Comparison of ENCODE assay signal across 1 cellular context in genomic region chr19:34253711-34254551, GRCh38.
TF ChIP-seq lines count a peak whose summit lies in the region.

No MANE protein-coding gene starts in this region.

TF ChIP-seq in HEK293, 187 proteins besides CTCF, POLR2A, EP300 and RAD21 (continued from another document and continues in another):
- TF ChIP-seq ZNF18 (tag by site-specific recombination; IDR thresholded peaks at IDR 0.05) (no peak), PRDM6 (tag by site-specific recombination; IDR thresholded peaks at IDR 0.05) (no peak), ZBTB17 (tag by site-specific recombination; IDR thresholded peaks at IDR 0.05) (peak; percentile 73), ZEB2 (tag by site-specific recombination; IDR thresholded peaks at IDR 0.05) (peak; percentile 96), PBX3 (CRISPR knock-in tag; IDR thresholded peaks at IDR 0.05) (no peak), ZSCAN23 (tag by site-specific recombination; IDR thresholded peaks at IDR 0.05) (no peak), ZNF398 (tag by site-specific recombination; IDR thresholded peaks at IDR 0.05) (peak; percentile 66), MZF1 (tag by site-specific recombination; IDR thresholded peaks at IDR 0.05; ENCODE audit: borderline replicate concordance) (peak; percentile 70), RBAK (tag by site-specific recombination; IDR thresholded peaks at IDR 0.05) (no peak; the same call in 1 of the 2 replicates), ZNF48 (tag by site-specific recombination; IDR thresholded peaks at IDR 0.05) (no peak), ZSCAN16 (tag by site-specific recombination; IDR thresholded peaks at IDR 0.05) (no peak), ZNF560 (tag by site-specific recombination; IDR thresholded peaks at IDR 0.05; ENCODE audit: borderline replicate concordance) (no peak), GLI2 (tag by site-specific recombination; IDR thresholded peaks at IDR 0.05; ENCODE audit: borderline replicate concordance, low read depth) (no peak), ZNF704 (tag by site-specific recombination; IDR thresholded peaks at IDR 0.05) (no peak), OVOL3 (tag by site-specific recombination; IDR thresholded peaks at IDR 0.05) (peak; percentile 19; the same call in 1 of the 2 replicates), SP7 (tag by site-specific recombination; IDR thresholded peaks at IDR 0.05) (peak; percentile 93), ZNF76 (tag by site-specific recombination; IDR thresholded peaks at IDR 0.05; ENCODE audit: borderline replicate concordance, low read depth) (peak; percentile 50; the same call in 1 of the 2 replicates), ZNF529 (tag by site-specific recombination; IDR thresholded peaks at IDR 0.05; ENCODE audit: insufficient replicate concordance) (no peak), ZNF394 (tag by site-specific recombination; IDR thresholded peaks at IDR 0.05; ENCODE audit: borderline replicate concordance) (peak; percentile 58; the same call in 1 of the 2 replicates), SP2 (tag by site-specific recombination; IDR thresholded peaks at IDR 0.05) (peak; percentile 88), ZNF843 (tag by site-specific recombination; IDR thresholded peaks at IDR 0.05) (peak; percentile 75), ZBTB21 (tag by site-specific recombination; IDR thresholded peaks at IDR 0.05) (peak; percentile 15; the same call in 1 of the 2 replicates), ZNF830 (tag by site-specific recombination; IDR thresholded peaks at IDR 0.05; ENCODE audit: low read depth) (no peak), ZNF112 (tag by site-specific recombination; IDR thresholded peaks at IDR 0.05) (no peak), ZNF558 (tag by site-specific recombination; IDR thresholded peaks at IDR 0.05) (no peak), GLIS1 (tag by site-specific recombination; IDR thresholded peaks at IDR 0.05) (peak; percentile 82), ZNF10 (tag by site-specific recombination; IDR thresholded peaks at IDR 0.05) (no peak; the same call in 1 of the 2 replicates), ZNF175 (tag by site-specific recombination; IDR thresholded peaks at IDR 0.05) (no peak), ZNF544 (tag by site-specific recombination; IDR thresholded peaks at IDR 0.05) (no peak), TRIM28 (IDR thresholded peaks at IDR 0.05; ENCODE audit: borderline replicate concordance, low read length) (no peak), ZNF621 (tag by site-specific recombination; IDR thresholded peaks at IDR 0.05) (no peak), ZNF324 (tag by site-specific recombination; IDR thresholded peaks at IDR 0.05) (peak; percentile 80; the same call in 1 of the 2 replicates), REST (tag by site-specific recombination; IDR thresholded peaks at IDR 0.05) (no peak; the same call in 1 of the 2 replicates), ZNF670 (tag by site-specific recombination; IDR thresholded peaks at IDR 0.05; ENCODE audit: low read depth) (no peak), BCL11A (tag by site-specific recombination; IDR thresholded peaks at IDR 0.05; ENCODE audit: low read depth) (peak; percentile 32; the same call in 1 of the 2 replicates), ZNF692 (tag by site-specific recombination; IDR thresholded peaks at IDR 0.05) (peak; percentile 84), ZNF555 (tag by site-specific recombination; conservative IDR thresholded peaks at IDR 0.05) (no peak), ZNF548 (tag by site-specific recombination; IDR thresholded peaks at IDR 0.05) (no peak), ZNF211 (tag by site-specific recombination; IDR thresholded peaks at IDR 0.05; ENCODE audit: low read depth) (no peak), ZNF362 (tag by site-specific recombination; IDR thresholded peaks at IDR 0.05) (no peak), ZNF155 (tag by site-specific recombination; IDR thresholded peaks at IDR 0.05) (no peak), ZNF121 (tag by site-specific recombination; IDR thresholded peaks at IDR 0.05) (peak; percentile 59; the same call in 1 of the 2 replicates), MYNN (tag by site-specific recombination; IDR thresholded peaks at IDR 0.05; ENCODE audit: borderline replicate concordance) (no peak), HIC1 (tag by site-specific recombination; IDR thresholded peaks at IDR 0.05) (peak; percentile 45; the same call in 1 of the 2 replicates), ZBTB48 (tag by site-specific recombination; IDR thresholded peaks at IDR 0.05) (peak; percentile 41; the same call in 1 of the 2 replicates), ZNF624 (tag by site-specific recombination; IDR thresholded peaks at IDR 0.05) (no peak), ZNF426 (tag by site-specific recombination; IDR thresholded peaks at IDR 0.05) (no peak)
